26 cellular contexts compared by ENCODE assay signal in the genomic region with DNA sequence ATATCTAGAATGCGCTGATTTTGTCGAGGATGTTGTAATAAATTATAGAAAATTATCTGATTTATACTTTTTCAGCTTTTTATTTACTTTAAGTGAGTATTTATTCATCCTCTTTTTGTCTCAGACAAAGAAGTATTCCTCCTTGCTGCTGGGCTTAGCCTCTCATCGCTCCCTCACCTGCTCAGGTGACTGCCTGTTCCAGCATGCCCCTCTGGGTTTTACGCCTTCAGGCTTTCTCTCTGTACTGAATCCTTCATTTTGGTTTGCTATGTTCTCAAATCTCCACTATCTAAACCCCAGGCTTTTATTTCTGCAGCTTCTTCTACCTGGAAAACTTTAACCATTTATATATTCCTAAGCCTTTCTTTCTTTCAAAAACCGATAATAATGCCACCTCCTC.
A peak's percentile ranks its signal among the peaks of the same experiment; 100 is the strongest.
DNase-seq lines count a peak whose midpoint lies in the region; ATAC-seq lines count a peak whose summit lies in the region.
"Had no signal": no experiment of that assay in that cellular context is flagged by ENCODE, and none has a peak within 500 bp of the region (broad histone marks: within the 10 kb centered on the region; RNA-seq: fewer than 3 reads in every experiment).

No MANE protein-coding gene starts in this region.

- peak; percentile 43 for ATAC-seq in esophagus mucosa
- ATAC-seq: A549, HCT116, Right ventricle myocardium inferior, SK-N-SH treated with all-trans-retinoic acid at 6 μM for 48 hours, T-helper 17 cell had no signal

- DNase-seq in HPDE6-E6E7 (ENCODE audit: extremely low spot score) (peak; percentile 23), NCI-H146 (lab: John Stamatoyannopoulos, UW) (peak; percentile 48), NCI-H2171 treated with DMSO at 0.1 percent for 48 hours (lab: John Stamatoyannopoulos, UW) (peak; percentile 50), H4 (ENCODE audit: low spot score) (no peak), CD1c-positive myeloid dendritic cell (ENCODE audit: extremely low spot score) (no peak), COLO668 (lab: John Stamatoyannopoulos, UW; ENCODE audit: unreplicated experiment) (no peak)
- DNase-seq: AML-193; Caco-2; CD4-positive, alpha-beta memory T cell; DMS79; EL; GDM1; NCI-H1048; NCI-H1436; NCI-H1930; NCI-H446; NCI-H526 treated with DMSO at 0.1 percent for 48 hours; NK-92 treated with Interleukin-12 subunit alpha and Interleukin-12 subunit beta, amount 100 ng/mL, for 24 hours; PC-9; SJCRH30; T-helper 17 cell had no signal

Comparison
In these comparisons a context has a peak if more than half of its experiments do, and no peak if none do; other contexts are left out.
1. DNase-seq: peak in HPDE6-E6E7 (single experiment), NCI-H146 (single experiment) and NCI-H2171 treated with DMSO at 0.1 percent for 48 hours (single experiment); none in H4 (single experiment), CD1c-positive myeloid dendritic cell (single experiment) and COLO668 (single experiment).